ENCODE assay signal across 8 cellular contexts in genomic region chr9:85740821-85741111, GRCh38. TPM values are rescaled to one million over a fixed set of nuclear protein-coding genes. Genes with fewer than 3 reads are reported as not detected.
DNase-seq lines count a peak whose midpoint lies in the region; ATAC-seq, FAIRE-seq and TF ChIP-seq lines count a peak whose summit lies in the region.

No MANE protein-coding gene starts in this region.

- FAIRE-seq in GM12891 (lab: Jason Lieb, UNC) (no peak), GM12878 (lab: Jason Lieb, UNC) (peak; percentile 27)

- no peaks in the 10 kb centered on the region for H3K9me3 ChIP-seq in MM.1S (replicated peaks; ENCODE audit: insufficient read depth, low read length)
- H3K9me3 ChIP-seq in GM12878 (replicated peaks; ENCODE audit: control insufficient read depth, insufficient read depth, low read length), result no peaks in the 10 kb centered on the region
- no peaks in the 10 kb centered on the region for H3K9me3 ChIP-seq in suprapubic skin

- 2% methylated on average over 9 of the region's 9 CpGs for WGBS in GM12878 (ENCODE audit: insufficient coverage, insufficient replicate concordance, low lambda C conversion rate, missing lambda C conversion rate)
- WGBS in suprapubic skin, result 4% methylated on average over 9 of the region's 9 CpGs

- peak overlapping the region; percentile 89 for H3K9ac ChIP-seq in MM.1S (ENCODE audit: low read length)
- H3K9ac ChIP-seq in GM12878 (ENCODE audit: control insufficient read depth, insufficient read depth, low read length), result peak overlapping the region; percentile 74

- H3K36me3 ChIP-seq in MM.1S (replicated peaks; ENCODE audit: insufficient read depth, low read length) (no peaks in the 10 kb centered on the region), GM12878 (ENCODE audit: control insufficient read depth in 2 of 2, insufficient read depth in 2 of 2, low read length in 1 of 2) (no peaks in the 10 kb centered on the region), kidney epithelial cell (ENCODE audit: control insufficient read depth, insufficient read depth, low read length) (no peaks in the 10 kb centered on the region), suprapubic skin (no peaks in the 10 kb centered on the region)

- H3K4me2 ChIP-seq in MM.1S (ENCODE audit: low read depth, low read length), result peak overlapping the region; percentile 83
- H3K4me2 ChIP-seq in GM12878 (ENCODE audit: control insufficient read depth, insufficient read depth), result peak overlapping the region; percentile 75

- H3K9me2 ChIP-seq in MM.1S (replicated peaks; ENCODE audit: insufficient read depth, low read length), result no peaks in the 10 kb centered on the region

- H3K4me3 ChIP-seq in MM.1S (ENCODE audit: low read length) (peak overlapping the region; percentile 96), GM12878 (peak overlapping the region; percentile 91), kidney epithelial cell (ENCODE audit: low read depth, low read length) (peak overlapping the region; percentile 84), suprapubic skin (peak overlapping the region; percentile 96)

- DNase-seq in GM12891 (ENCODE audit: insufficient read length, low spot score) (no peak), MM.1S (no peak), GM12878 (ENCODE audit: low read depth, low spot score) (no peak), kidney epithelial cell (ENCODE audit: low read depth) (no peak), suprapubic skin (ENCODE audit: low spot score in 2 of 2) (no peak), H4 (ENCODE audit: low spot score) (no peak)

- RAD21 ChIA-PET in GM12878 (lab: Charles Lee; ENCODE audit: unreplicated experiment), result interaction anchor here (1.2 kb wide), 1 partner anchor 43 kb away, joined by 3 read pairs; no protein-coding TSS in a partner anchor

- H2AFZ ChIP-seq in MM.1S (ENCODE audit: low read length), result peak overlapping the region; percentile 95
- H2AFZ ChIP-seq in GM12878 (ENCODE audit: control insufficient read depth, low read depth, low read length), result peak overlapping the region; percentile 88

- H3K79me2 ChIP-seq in MM.1S (ENCODE audit: low read length) (peaks cover 58% of the 10 kb centered on the region), GM12878 (ENCODE audit: control insufficient read depth, insufficient read depth, low read length) (peaks cover 36% of the 10 kb centered on the region)

- H3K27me3 ChIP-seq in MM.1S (replicated peaks; ENCODE audit: insufficient read depth, low read length), result no peaks in the 10 kb centered on the region
- H3K27me3 ChIP-seq in GM12878 (replicated peaks in 1 of 2; ENCODE audit: control insufficient read depth in 2 of 2, insufficient read depth in 2 of 2, low read length in 1 of 2), result no peaks in the 10 kb centered on the region
- no peaks in the 10 kb centered on the region for H3K27me3 ChIP-seq in kidney epithelial cell (ENCODE audit: control insufficient read depth, insufficient read depth, low read length)
- H3K27me3 ChIP-seq in suprapubic skin, result no peaks in the 10 kb centered on the region

- CTCF ChIA-PET in GM12878 (lab: Yijun Ruan, JAX), result interaction anchor here (0.6 to 1.5 kb wide), 6 partner anchors 11 to 257 kb away, joined by 3 to 4 read pairs (median 3); no protein-coding TSS in a partner anchor

- POLR2A ChIA-PET in GM12878 (lab: Charles Lee), result no interaction called here

- no peak for TF ChIP-seq EP300 in GM12878 (IDR thresholded peaks at IDR 0.05; ENCODE audit: borderline replicate concordance in 1 of 2, control insufficient read depth in 1 of 2, low read depth in 2 of 2, low read length in 2 of 2)
- TF ChIP-seq EP300 in suprapubic skin (IDR thresholded peaks at IDR 0.05), result no peak

- no TSS peak for BruUV-seq in GM12878 (replicated peaks; lab: Mats Ljungman, UMichigan)

- TF ChIP-seq POLR2A in GM12891 (IDR thresholded peaks at IDR 0.05; ENCODE audit: low read depth, low read length), result no peak
- TF ChIP-seq POLR2A in GM12878 (IDR thresholded peaks at IDR 0.05; ENCODE audit: low read depth, low read length), result no peak
- TF ChIP-seq POLR2A in suprapubic skin (IDR thresholded peaks at IDR 0.05), result no peak

- H3K4me1 ChIP-seq in MM.1S (ENCODE audit: low read length), result 0 out of 2 replicates have a peak, but pooled peaks cover 5% of the 10 kb centered on the region
- H3K4me1 ChIP-seq in GM12878 (ENCODE audit: control insufficient read depth, insufficient read depth, low read length), result no peaks in the 10 kb centered on the region
- peaks cover 20% of the 10 kb centered on the region for H3K4me1 ChIP-seq in suprapubic skin

- peaks cover 14% of the 10 kb centered on the region for H3F3A ChIP-seq in MM.1S (ENCODE audit: insufficient read depth, low read length)

- no peaks in the 10 kb centered on the region for H4K20me1 ChIP-seq in MM.1S (ENCODE audit: insufficient read depth, low read length)
- no peaks in the 10 kb centered on the region for H4K20me1 ChIP-seq in GM12878 (ENCODE audit: control insufficient read depth, insufficient read depth)

- TF ChIP-seq CTCF in MM.1S (IDR thresholded peaks at IDR 0.05; ENCODE audit: low read length), result no peak
- TF ChIP-seq CTCF in GM12878 (IDR thresholded peaks at IDR 0.05 in 2 of 3, conservative IDR thresholded peaks at IDR 0.05 in 1 of 3; ENCODE audit: control insufficient read depth in 2 of 3, extremely low read depth in 1 of 3, insufficient read depth in 1 of 3, low read depth in 3 of 3, low read length in 3 of 3), result no peak
- no peak for TF ChIP-seq CTCF in kidney epithelial cell (IDR thresholded peaks at IDR 0.05; ENCODE audit: insufficient read depth, low read length, poor library complexity, severe bottlenecking)
- no peak for TF ChIP-seq CTCF in suprapubic skin (IDR thresholded peaks at IDR 0.05)

- no peak for ATAC-seq in GM12878
- no peak for ATAC-seq in GM19463 (IDR thresholded peaks at IDR 0.05; ENCODE audit: unreplicated experiment)
- ATAC-seq in GM21723 (IDR thresholded peaks at IDR 0.05; ENCODE audit: unreplicated experiment), result no peak

- in situ Hi-C loops in GM12878 (cut with MboI), result no loop called here

- H3K27ac ChIP-seq in MM.1S (ENCODE audit: low read length) (peak overlapping the region; percentile 85; the same call in 1 of the 2 replicates), GM12878 (ENCODE audit: control insufficient read depth, insufficient read depth) (peak overlapping the region; percentile 77), suprapubic skin (peak overlapping the region; percentile 88)

- SMC1A ChIA-PET in GM12878 (lab: Charles Lee; ENCODE audit: uncharacterized antibody, unreplicated experiment), result interaction anchor here (0.6 to 3.7 kb wide), 3 partner anchors 26 to 990 kb away, joined by 3 to 17 read pairs (median 4); no protein-coding TSS in a partner anchor

- no peak for TF ChIP-seq RAD21 in GM12878 (IDR thresholded peaks at IDR 0.05; ENCODE audit: insufficient read depth, low read depth, low read length)

- intact Hi-C loops in GM12878 (cut with micrococcal nuclease; ENCODE audit: unreplicated experiment), result loop anchor here (5.0 kb wide), 2 partner anchors 43 to 202 kb away; partner anchors contain the start of gene NAA35

TF ChIP-seq in GM12891, 5 proteins besides CTCF, POLR2A, EP300 and RAD21:
- TF ChIP-seq PAX5 (IDR thresholded peaks at IDR 0.05; ENCODE audit: insufficient read depth, low read length, severe bottlenecking) (no peak), SPI1 (IDR thresholded peaks at IDR 0.05; ENCODE audit: low read depth, low read length) (0 out of 2 replicates have a peak, but pooled peaks have one; percentile 3), POU2F2 (IDR thresholded peaks at IDR 0.05; ENCODE audit: low read depth, low read length) (no peak)

TF ChIP-seq in GM12878, 131 proteins besides CTCF, POLR2A, EP300 and RAD21 (continues in another document):
- TF ChIP-seq ASH2L (IDR thresholded peaks at IDR 0.05; ENCODE audit: borderline replicate concordance, low read depth), result 0 out of 2 replicates have a peak, but pooled peaks have one; percentile 7
- no peak for TF ChIP-seq USF2 (IDR thresholded peaks at IDR 0.05; ENCODE audit: borderline replicate concordance, low read depth, low read length)

RNA-seq across cellular contexts. Expression of gene AGTPBP1, which starts 1.0 kb away (rescaled TPM):
- 12.3 TPM for polyA plus RNA-seq in GM12891 (2012; ENCODE audit: low read depth, missing spikeins)
- 67.6 and 70.4 TPM in 2 replicates for total RNA-seq in GM12878 (2013; cell fraction: nucleolus; rRNA removed)
- total RNA-seq in GM12878 (2014; rRNA removed), result 21.9 and 28.6 TPM in 2 replicates
- 35.2 and 35.9 TPM in 2 replicates for total RNA-seq in GM12878 (2014; rRNA removed; fragmentation: Illumina TruSeq; extraction: Trizol)
- 26.3 and 27.9 TPM in 2 replicates for total RNA-seq in GM12878 (2021)
- polyA plus RNA-seq in GM12878 (2011; ENCODE audit: low read depth), result 7.5 TPM
- 25.5 and 43.6 TPM in 2 replicates for polyA plus RNA-seq in GM12878 (2011; rRNA removed)
- polyA plus RNA-seq in GM12878 (2011; cell fraction: cytosol; rRNA removed), result 7.8 and 8.4 TPM in 2 replicates
- 18.1 and 18.6 TPM in 2 replicates for polyA plus RNA-seq in GM12878 (2011; cell fraction: nucleus; rRNA removed)
- 10.5 and 14.7 TPM in 2 replicates for polyA plus RNA-seq in GM12878 (2012)
- polyA plus RNA-seq in GM12878 (2014; fragmentation: Illumina TruSeq; extraction: Trizol), result 23.1 and 28.3 TPM in 2 replicates
- 1 to 10 TPM; 6.1 to 7.9 TPM for polyA plus RNA-seq in GM12878 (2014; fragmentation: Nextera tagmentation; extraction: Ambion mirVana)
- 13.3 and 18.1 TPM in 2 replicates for polyA plus RNA-seq in GM12878 (2014; rRNA removed)
- 10 to 100 TPM; 17.9 to 18.0 TPM for polyA plus RNA-seq in GM12878 (2016; fragmentation: Nextera tagmentation; extraction: Ambion mirVana)
- polyA minus RNA-seq in GM12878 (2011; rRNA and poly(A)+ RNA removed), result 25.8 and 42.1 TPM in 2 replicates
- polyA minus RNA-seq in GM12878 (2011; cell fraction: cytosol; rRNA and poly(A)+ RNA removed), result 10.2 and 15.1 TPM in 2 replicates
- 11.1 and 19.0 TPM in 2 replicates for polyA minus RNA-seq in GM12878 (2011; cell fraction: nucleus; rRNA and poly(A)+ RNA removed)
- 18.2 and 21.8 TPM in 2 replicates for total RNA-seq in kidney epithelial cell
- total RNA-seq in suprapubic skin, result 10 to 100 TPM; 12.0 to 19.4 (median 15.7) TPM
- 3.9 and 6.1 TPM in 2 replicates for total RNA-seq in H4 (2014; rRNA removed; shearing (Covaris generic))
